In the genomic region with DNA sequence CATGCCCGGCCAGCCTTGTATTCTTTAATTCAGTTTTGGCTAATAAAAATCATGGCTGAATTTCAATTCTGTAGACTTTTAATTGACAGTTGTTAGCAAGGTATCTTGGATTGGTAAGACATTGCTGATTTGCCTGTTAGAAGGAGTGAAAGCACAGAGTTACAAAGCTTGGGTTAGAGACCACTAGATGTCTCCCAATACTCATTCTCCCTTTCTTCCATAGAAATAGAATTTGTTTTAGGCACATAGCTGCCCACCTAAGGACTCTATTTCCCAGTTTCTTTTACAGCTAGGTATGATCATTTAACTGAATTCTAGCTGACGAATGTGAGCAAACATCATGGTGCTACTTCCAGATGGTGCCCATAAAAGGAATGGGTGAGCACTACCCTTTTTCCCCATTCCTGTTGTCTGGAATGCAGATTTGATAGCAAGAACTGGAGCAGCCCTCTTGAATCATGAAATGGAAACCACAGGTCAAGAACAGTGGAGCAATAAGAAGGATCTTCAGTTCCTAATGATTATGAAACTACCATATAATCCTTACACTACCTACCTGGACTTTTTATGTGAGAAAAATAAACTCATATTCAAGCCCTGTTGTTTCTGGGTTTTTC, we compare ENCODE assay signal across 2 cellular contexts.
TF ChIP-seq lines count a peak whose summit lies in the region.

No MANE protein-coding gene starts in this region.

TF ChIP-seq in SK-N-SH, 30 proteins besides CTCF, POLR2A, EP300 and RAD21 (continued from another document):
- TF ChIP-seq IRF3 (IDR thresholded peaks at IDR 0.05; ENCODE audit: low read depth, low read length) (no peak), RFX5 (IDR thresholded peaks at IDR 0.05; ENCODE audit: low read length) (no peak), SMC3 (IDR thresholded peaks at IDR 0.05; ENCODE audit: low read depth, low read length) (no peak), ELF1 (IDR thresholded peaks at IDR 0.05) (no peak)
- TF ChIP-seq, protein P1, sequence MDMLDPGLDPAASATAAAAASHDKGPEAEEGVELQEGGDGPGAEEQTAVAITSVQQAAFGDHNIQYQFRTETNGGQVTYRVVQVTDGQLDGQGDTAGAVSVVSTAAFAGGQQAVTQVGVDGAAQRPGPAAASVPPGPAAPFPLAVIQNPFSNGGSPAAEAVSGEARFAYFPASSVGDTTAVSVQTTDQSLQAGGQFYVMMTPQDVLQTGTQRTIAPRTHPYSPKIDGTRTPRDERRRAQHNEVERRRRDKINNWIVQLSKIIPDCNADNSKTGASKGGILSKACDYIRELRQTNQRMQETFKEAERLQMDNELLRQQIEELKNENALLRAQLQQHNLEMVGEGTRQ (IDR thresholded peaks at IDR 0.05; ENCODE audit: borderline replicate concordance, low read depth, low read length), result no peak

TF ChIP-seq in SK-N-SH treated with all-trans-retinoic acid at 6 μM for 48 hours, 23 proteins besides CTCF, POLR2A, EP300 and RAD21 (continued from another document):
- TF ChIP-seq CSRNP3 (CRISPR knock-in tag; IDR thresholded peaks at IDR 0.05) (no peak), CREB5 (CRISPR knock-in tag; IDR thresholded peaks at IDR 0.05; ENCODE audit: low read depth) (no peak), SNAI2 (CRISPR knock-in tag; IDR thresholded peaks at IDR 0.05) (no peak), ZFP3 (CRISPR knock-in tag; IDR thresholded peaks at IDR 0.05) (no peak), ISL1 (CRISPR knock-in tag; IDR thresholded peaks at IDR 0.05) (no peak), ZC3H10 (CRISPR knock-in tag; IDR thresholded peaks at IDR 0.05) (no peak), ZNF8 (CRISPR knock-in tag; IDR thresholded peaks at IDR 0.05) (no peak), ESRRG (CRISPR knock-in tag; IDR thresholded peaks at IDR 0.05) (no peak), BACH2 (CRISPR knock-in tag; IDR thresholded peaks at IDR 0.05; ENCODE audit: borderline replicate concordance) (no peak)
- TF ChIP-seq, protein P2, sequence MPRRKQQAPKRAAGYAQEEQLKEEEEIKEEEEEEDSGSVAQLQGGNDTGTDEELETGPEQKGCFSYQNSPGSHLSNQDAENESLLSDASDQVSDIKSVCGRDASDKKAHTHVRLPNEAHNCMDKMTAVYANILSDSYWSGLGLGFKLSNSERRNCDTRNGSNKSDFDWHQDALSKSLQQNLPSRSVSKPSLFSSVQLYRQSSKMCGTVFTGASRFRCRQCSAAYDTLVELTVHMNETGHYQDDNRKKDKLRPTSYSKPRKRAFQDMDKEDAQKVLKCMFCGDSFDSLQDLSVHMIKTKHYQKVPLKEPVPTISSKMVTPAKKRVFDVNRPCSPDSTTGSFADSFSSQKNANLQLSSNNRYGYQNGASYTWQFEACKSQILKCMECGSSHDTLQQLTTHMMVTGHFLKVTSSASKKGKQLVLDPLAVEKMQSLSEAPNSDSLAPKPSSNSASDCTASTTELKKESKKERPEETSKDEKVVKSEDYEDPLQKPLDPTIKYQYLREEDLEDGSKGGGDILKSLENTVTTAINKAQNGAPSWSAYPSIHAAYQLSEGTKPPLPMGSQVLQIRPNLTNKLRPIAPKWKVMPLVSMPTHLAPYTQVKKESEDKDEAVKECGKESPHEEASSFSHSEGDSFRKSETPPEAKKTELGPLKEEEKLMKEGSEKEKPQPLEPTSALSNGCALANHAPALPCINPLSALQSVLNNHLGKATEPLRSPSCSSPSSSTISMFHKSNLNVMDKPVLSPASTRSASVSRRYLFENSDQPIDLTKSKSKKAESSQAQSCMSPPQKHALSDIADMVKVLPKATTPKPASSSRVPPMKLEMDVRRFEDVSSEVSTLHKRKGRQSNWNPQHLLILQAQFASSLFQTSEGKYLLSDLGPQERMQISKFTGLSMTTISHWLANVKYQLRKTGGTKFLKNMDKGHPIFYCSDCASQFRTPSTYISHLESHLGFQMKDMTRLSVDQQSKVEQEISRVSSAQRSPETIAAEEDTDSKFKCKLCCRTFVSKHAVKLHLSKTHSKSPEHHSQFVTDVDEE (CRISPR knock-in tag; IDR thresholded peaks at IDR 0.05), result no peak
